ENCODE assay signal across 10 cellular contexts in genomic region chr3:24351779-24352469, GRCh38.
DNase-seq lines count a peak whose midpoint lies in the region; ATAC-seq and TF ChIP-seq lines count a peak whose summit lies in the region.
"Had no signal": no experiment of that assay in that cellular context is flagged by ENCODE, and none has a peak within 500 bp of the region (broad histone marks: within the 10 kb centered on the region; RNA-seq: fewer than 3 reads in every experiment).

No MANE protein-coding gene starts in this region.

- WGBS in adrenal gland, 4 donors = 36 to 50% (median 38%) methylated on average over 4 of the region's 4 CpGs

- peaks cover 7 to 8% of the 10 kb centered on the region in 2 donors for H3K4me1 ChIP-seq in adrenal gland (replicated peaks in 1 of 2)
- peaks cover 0 to 18% of the 10 kb centered on the region in 2 donors for H3K4me1 ChIP-seq in uterus

- intact Hi-C loops in adrenal gland (cut with DNase I) (no loop called here), uterus (cut with DNase I; ENCODE audit: low total_unique reads) (no loop called here)

- H3K9me3 ChIP-seq in adrenal gland (replicated peaks in 1 of 3) (no peaks in the 10 kb centered on the region), uterus (no peaks in the 10 kb centered on the region)

- H3K27ac ChIP-seq in adrenal gland (no peak overlapping the region), uterus (peak overlapping the region; percentile 69 to 73)

- no peak for ATAC-seq in GM21723 (IDR thresholded peaks at IDR 0.05; ENCODE audit: unreplicated experiment)

- TF ChIP-seq CTCF in adrenal gland (IDR thresholded peaks at IDR 0.05) (no peak), fibroblast of the aortic adventitia (IDR thresholded peaks at IDR 0.05; ENCODE audit: insufficient read depth, low read length) (no peak), uterus (IDR thresholded peaks at IDR 0.05) (no peak)

- H3K4me3 ChIP-seq in adrenal gland = no peak overlapping the region
- H3K4me3 ChIP-seq in fibroblast of the aortic adventitia (ENCODE audit: low read depth, low read length) = no peak overlapping the region
- no peak overlapping the region for H3K4me3 ChIP-seq in uterus

- H3K36me3 ChIP-seq in adrenal gland (replicated peaks in 1 of 2) (no peaks in the 10 kb centered on the region), uterus (no peaks in the 10 kb centered on the region)

- H3K27me3 ChIP-seq in adrenal gland (no peaks in the 10 kb centered on the region), uterus (no peaks in the 10 kb centered on the region)

- no peak for TF ChIP-seq POLR2A in adrenal gland (IDR thresholded peaks at IDR 0.05)
- TF ChIP-seq POLR2A in uterus (IDR thresholded peaks at IDR 0.05) = no peak

- DNase-seq in adrenal gland = peak; percentile 30 to 67 (median 61)
- DNase-seq in fibroblast of the aortic adventitia (ENCODE audit: low read depth) = peak; percentile 92
- peak; percentile 26 for DNase-seq in myocyte (ENCODE audit: low read depth)
- DNase-seq in uterus = peak; percentile 47 to 81
- DNase-seq in EL = no peak
- DNase-seq in NCI-H2171 (lab: John Stamatoyannopoulos, UW) = no peak
- DNase-seq: activated naive CD4-positive, alpha-beta T cell; effector CD4-positive, alpha-beta T cell; NCI-H1436 had no signal

Comparison
In these comparisons a context has a peak if more than half of its experiments do, and no peak if none do; other contexts are left out.
1. DNase-seq: peak in adrenal gland (7 of 7), fibroblast of the aortic adventitia (single experiment), myocyte (single experiment) and uterus (2 of 2); none in EL (single experiment) and NCI-H2171 (single experiment).
2. H3K27ac ChIP-seq: peak in uterus (2 of 2); none in adrenal gland (0 of 5).